Comparison of ENCODE assay signal across 8 cellular contexts in genomic region chr1:51569284-51570062, GRCh38. TPM values are rescaled to one million over a fixed set of nuclear protein-coding genes. Genes with fewer than 3 reads are reported as not detected.
DNase-seq lines count a peak whose midpoint lies in the region; ATAC-seq, FAIRE-seq and TF ChIP-seq lines count a peak whose summit lies in the region.

No MANE protein-coding gene starts in this region.

- H3K36me3 ChIP-seq in trophoblast cell (ENCODE audit: control insufficient read depth in 1 of 2, insufficient read depth in 2 of 2, low read length in 2 of 2) (no peaks in the 10 kb centered on the region), neuronal stem cell (replicated peaks in 1 of 2; ENCODE audit: control insufficient read depth in 2 of 2, insufficient read depth in 2 of 2, low read length in 2 of 2) (no peaks in the 10 kb centered on the region)

- no peaks in the 10 kb centered on the region for H3K9me3 ChIP-seq in trophoblast cell (ENCODE audit: insufficient read depth, low read depth, low read length)
- no peaks in the 10 kb centered on the region for H3K9me3 ChIP-seq in neuronal stem cell (replicated peaks in 1 of 2; ENCODE audit: control insufficient read depth in 2 of 2, insufficient read depth in 1 of 2, low read depth in 1 of 2, low read length in 2 of 2)

- no peak overlapping the region for H3K4me3 ChIP-seq in GM12865 (ENCODE audit: low read depth, low read length)
- H3K4me3 ChIP-seq in epithelial cell of esophagus (ENCODE audit: low read length): no peak overlapping the region
- H3K4me3 ChIP-seq in trophoblast cell (ENCODE audit: low read depth, low read length): no peak overlapping the region
- no peak overlapping the region for H3K4me3 ChIP-seq in neuronal stem cell (ENCODE audit: low read length in 2 of 2)

- H3K27me3 ChIP-seq in trophoblast cell (ENCODE audit: insufficient read depth, low read length) (no peaks in the 10 kb centered on the region), neuronal stem cell (ENCODE audit: control insufficient read depth in 3 of 3, insufficient read depth in 3 of 3, low read depth in 1 of 3, low read length in 3 of 3) (peaks cover 0 to 23% (median 0%) of the 10 kb centered on the region in 3 experiments)

- peak overlapping the region; percentile 84 for H3K14ac ChIP-seq in trophoblast cell (ENCODE audit: low read length)
- no peak overlapping the region for H3K14ac ChIP-seq in neuronal stem cell (ENCODE audit: low read length)

- H2BK5ac ChIP-seq in trophoblast cell (ENCODE audit: low read depth, low read length, poor library complexity) (peak overlapping the region; percentile 79), neuronal stem cell (ENCODE audit: low read length) (no peak overlapping the region)

- H3K27ac ChIP-seq in trophoblast cell (ENCODE audit: low read depth, low read length): peak overlapping the region; percentile 100
- H3K27ac ChIP-seq in neuronal stem cell (replicated peaks; ENCODE audit: low read length): no peak overlapping the region

- peak overlapping the region; percentile 87 for H4K91ac ChIP-seq in trophoblast cell (ENCODE audit: low read depth, low read length)
- H4K91ac ChIP-seq in neuronal stem cell (ENCODE audit: low read depth, low read length, poor library complexity): no peak overlapping the region

- no peaks in the 10 kb centered on the region for H3K36me3 Mint-ChIP-seq in WTC11

- H3K18ac ChIP-seq in trophoblast cell (ENCODE audit: low read length) (peak overlapping the region; percentile 47), neuronal stem cell (ENCODE audit: low read length) (no peak overlapping the region)

- no peak overlapping the region for H2BK15ac ChIP-seq in neuronal stem cell (ENCODE audit: low read length)

- H3K4me1 ChIP-seq in trophoblast cell (ENCODE audit: control insufficient read depth in 1 of 2, insufficient read depth in 2 of 2, low read length in 2 of 2) (peaks cover 33 to 41% of the 10 kb centered on the region in 2 experiments), neuronal stem cell (ENCODE audit: control insufficient read depth in 2 of 2, insufficient read depth in 1 of 2, low read depth in 1 of 2, low read length in 2 of 2) (peaks cover 2 to 6% of the 10 kb centered on the region in 2 donors)

- H3K9ac ChIP-seq in trophoblast cell (ENCODE audit: low read length) (peak overlapping the region; percentile 5), neuronal stem cell (ENCODE audit: low read depth, low read length, poor library complexity) (no peak overlapping the region)

- H3K4me2 ChIP-seq in trophoblast cell (ENCODE audit: low read length) (peak overlapping the region; percentile 49), neuronal stem cell (ENCODE audit: insufficient read depth, low read length, poor library complexity, severe bottlenecking) (no peak overlapping the region)

- DNase-seq in GM12865 (ENCODE audit: low read depth): peak; percentile 91
- peak; percentile 35 for DNase-seq in HTR-8/SVneo (ENCODE audit: insufficient read length, low spot score)
- DNase-seq in WTC11 (ENCODE audit: low spot score): no peak
- DNase-seq in epithelial cell of esophagus (ENCODE audit: low read depth): peak; percentile 96
- peak; percentile 97 to 99 for DNase-seq in trophoblast cell
- DNase-seq in neuronal stem cell (ENCODE audit: low spot score): no peak
- no peak for DNase-seq in NCI-H82 treated with DMSO at 0.1 percent for 48 hours (lab: John Stamatoyannopoulos, UW; ENCODE audit: unreplicated experiment)

- H3K79me1 ChIP-seq in trophoblast cell (ENCODE audit: low read length) (peaks cover 46% of the 10 kb centered on the region), neuronal stem cell (ENCODE audit: low read depth, low read length) (no peaks in the 10 kb centered on the region)

- H3K23ac ChIP-seq in trophoblast cell (ENCODE audit: low read length) (no peak overlapping the region), neuronal stem cell (ENCODE audit: low read depth, low read length, poor library complexity) (no peak overlapping the region)

- CTCF ChIA-PET in WTC11 (lab: Charles Lee): no interaction called here

- H3K4me1 Mint-ChIP-seq in WTC11: peaks cover 15% of the 10 kb centered on the region

- peak overlapping the region; percentile 72 for H3K4ac ChIP-seq in trophoblast cell (ENCODE audit: low read depth, low read length)
- no peak overlapping the region for H3K4ac ChIP-seq in neuronal stem cell (ENCODE audit: low read length)

- no peaks in the 10 kb centered on the region for H3K27me3 Mint-ChIP-seq in WTC11 (ENCODE audit: low read depth)

- H2AFZ ChIP-seq in trophoblast cell (ENCODE audit: insufficient read depth, low read length, poor library complexity) (no peak overlapping the region), neuronal stem cell (ENCODE audit: low read length) (no peak overlapping the region)

- peak; percentile 82 for ATAC-seq in GM21619 (IDR thresholded peaks at IDR 0.05; ENCODE audit: unreplicated experiment)
- peak; percentile 39 for ATAC-seq in WTC11

- no peak overlapping the region for H3K4me3 Mint-ChIP-seq in WTC11

- no peaks in the 10 kb centered on the region for H3K9me3 Mint-ChIP-seq in WTC11

- WGBS in trophoblast cell (ENCODE audit: extremely low coverage, insufficient coverage, insufficient read length): no CpG with 5 or more reads among the region's 4 CpGs
- WGBS in neuronal stem cell (ENCODE audit: extremely low coverage in 2 of 2, insufficient read length in 2 of 2, insufficient replicate concordance in 1 of 2), 2 donors: no CpG with 5 or more reads among the region's 4 CpGs

- TF ChIP-seq CTCF in GM12865 (IDR thresholded peaks at IDR 0.05; ENCODE audit: insufficient read depth, low read depth, low read length, missing control alignments) (peak; percentile 8), WTC11 (IDR thresholded peaks at IDR 0.05) (no peak), epithelial cell of esophagus (IDR thresholded peaks at IDR 0.05; ENCODE audit: insufficient read depth, low read depth, low read length, missing control alignments) (peak; percentile 17)

- peak overlapping the region; percentile 91 for H2AK5ac ChIP-seq in trophoblast cell (ENCODE audit: low read length)
- no peak overlapping the region for H2AK5ac ChIP-seq in neuronal stem cell (ENCODE audit: low read depth, low read length)

- POLR2A ChIA-PET in WTC11 (lab: Charles Lee): no interaction called here

- peak overlapping the region; percentile 15 for H4K12ac ChIP-seq in trophoblast cell (ENCODE audit: low read depth, low read length)

- H3K27ac Mint-ChIP-seq in WTC11: no peak overlapping the region

- H2BK12ac ChIP-seq in trophoblast cell (ENCODE audit: low read length) (peak overlapping the region; percentile 87), neuronal stem cell (ENCODE audit: low read length) (no peak overlapping the region)

- H3K79me2 ChIP-seq in trophoblast cell (ENCODE audit: control insufficient read depth, insufficient read depth, low read length, poor library complexity): peaks cover 8% of the 10 kb centered on the region

- no peak for FAIRE-seq in HTR-8/SVneo (lab: Jason Lieb, UNC)

- H4K8ac ChIP-seq in trophoblast cell (ENCODE audit: low read depth, low read length) (peak overlapping the region; percentile 47), neuronal stem cell (ENCODE audit: low read depth, low read length) (no peak overlapping the region)

- H2BK120ac ChIP-seq in trophoblast cell (ENCODE audit: insufficient read depth, low read length, poor library complexity) (peak overlapping the region; percentile 93), neuronal stem cell (ENCODE audit: low read depth, low read length) (no peak overlapping the region)

TF ChIP-seq in WTC11, 78 proteins besides CTCF, POLR2A, EP300 and RAD21:
- TF ChIP-seq ATF1 (CRISPR knock-in tag; IDR thresholded peaks at IDR 0.05) (no peak), GABPB1 (CRISPR knock-in tag; IDR thresholded peaks at IDR 0.05) (0 out of 2 replicates have a peak, but pooled peaks have one; percentile 34)

RNA-seq across cellular contexts. Expression of gene OSBPL9, which starts 47.4 kb away (rescaled TPM):
- 55.6 to 66.7 TPM (median 63.5 TPM) in 3 replicates for total RNA-seq in WTC11 (2021)
- 187 and 189 TPM in 2 replicates for polyA plus RNA-seq in trophoblast cell (2013)
- polyA plus RNA-seq in neuronal stem cell (2013, experiment 1 of 2): 81.0 TPM
- polyA plus RNA-seq in neuronal stem cell (2013, experiment 2 of 2): 81.7 TPM

RNA-seq across cellular contexts. Expression of gene EPS15, which starts 50.4 kb away (rescaled TPM):
- 37.1 to 41.7 TPM (median 39.3 TPM) in 3 replicates for total RNA-seq in WTC11 (2021)
- 53.3 and 53.4 TPM in 2 replicates for polyA plus RNA-seq in trophoblast cell (2013)
- polyA plus RNA-seq in neuronal stem cell (2013, experiment 1 of 2): 38.4 TPM
- 40.8 TPM for polyA plus RNA-seq in neuronal stem cell (2013, experiment 2 of 2)

Comparison
In these comparisons a context has a peak if more than half of its experiments do, and no peak if none do; other contexts are left out.
1. DNase-seq: peak in GM12865 (single experiment), HTR-8/SVneo (single experiment), epithelial cell of esophagus (single experiment) and trophoblast cell (2 of 2); none in WTC11 (single experiment), neuronal stem cell (single experiment) and NCI-H82 treated with DMSO at 0.1 percent for 48 hours (single experiment).